ENCODE assay signal across 28 cellular contexts in the genomic region with DNA sequence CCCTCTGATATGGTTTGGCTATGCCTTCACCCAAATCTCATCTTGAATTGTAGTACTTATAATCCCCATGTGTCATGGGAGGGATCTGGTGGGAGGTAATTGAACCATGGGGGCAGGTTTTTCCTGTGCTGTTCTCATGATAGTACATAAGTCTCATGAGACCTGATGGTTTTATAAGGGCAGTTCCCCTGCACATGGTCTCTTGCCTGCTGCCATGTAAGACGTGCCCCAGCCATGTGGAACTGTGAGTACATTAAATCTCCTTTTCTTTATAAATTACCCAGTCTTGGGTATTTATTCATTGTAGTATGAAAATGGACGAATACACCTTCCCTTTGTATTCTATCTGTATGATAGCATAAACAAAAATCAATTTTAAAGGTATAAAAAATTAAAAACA.
"Had no signal": no experiment of that assay in that cellular context is flagged by ENCODE, and none has a peak within 500 bp of the region (broad histone marks: within the 10 kb centered on the region; RNA-seq: fewer than 3 reads in every experiment).

No MANE protein-coding gene starts in this region.

- H3K27me3 ChIP-seq: stomach, suprapubic skin, testis, thyroid gland, tibial artery, tibial nerve, transverse colon, upper lobe of left lung, upper lobe of right lung, uterus, vagina had no signal

- H3K27me3 Mint-ChIP-seq: stimulated activated memory B cell treated with anti-CD40 and anti-IgM and Interleukin-4, amounts not matched to agents 10 μg/mL and 1 μg/mL and 100 μg/mL, for 72 hours; stimulated activated naive B cell treated with anti-CD40 and anti-IgM and Interleukin-4, amounts not matched to agents 10 μg/mL and 1 μg/mL and 100 μg/mL, for 72 hours; stimulated activated naive CD8-positive, alpha-beta T cell treated with anti-CD3 and anti-CD28 coated beads, Interleukin-15, Interleukin-2, amounts not matched to agents 100 ng/mL and 50 ng/mL, for 24 hours; type B pancreatic cell had no signal

- H3K4me3 Mint-ChIP-seq: stimulated activated effector memory CD8-positive, alpha-beta T cell treated with anti-CD3 and anti-CD28 coated beads, Interleukin-12 subunit alpha, Interleukin-12 subunit beta, amount 100 ng/mL, for 72 hours; stimulated activated memory B cell treated with anti-CD40 and anti-IgM and Interleukin-4, amounts not matched to agents 10 μg/mL and 1 μg/mL and 100 μg/mL, for 72 hours; stimulated activated naive B cell treated with anti-CD40 and anti-IgM and Interleukin-4, amounts not matched to agents 10 μg/mL and 1 μg/mL and 100 μg/mL, for 72 hours; stimulated activated naive CD8-positive, alpha-beta T cell treated with anti-CD3 and anti-CD28 coated beads, Interleukin-15, amount 100 ng/mL, for 72 hours; stimulated activated naive CD8-positive, alpha-beta T cell treated with anti-CD3 and anti-CD28 coated beads, Interleukin-15, Interleukin-2, amounts not matched to agents 100 ng/mL and 50 ng/mL, for 24 hours; type B pancreatic cell had no signal

- ATAC-seq: stimulated activated effector memory CD8-positive, alpha-beta T cell treated with anti-CD3 and anti-CD28 coated beads, Interleukin-12 subunit alpha, Interleukin-12 subunit beta, amount 100 ng/mL, for 72 hours; stimulated activated memory B cell treated with anti-CD40 and anti-IgM and Interleukin-4, amounts not matched to agents 10 μg/mL and 1 μg/mL and 100 μg/mL, for 72 hours; stimulated activated naive B cell treated with anti-CD40 and anti-IgM and Interleukin-4, amounts not matched to agents 10 μg/mL and 1 μg/mL and 100 μg/mL, for 72 hours; stimulated activated naive CD8-positive, alpha-beta T cell treated with anti-CD3 and anti-CD28 coated beads, Interleukin-15, amount 100 ng/mL, for 72 hours; stimulated activated naive CD8-positive, alpha-beta T cell treated with anti-CD3 and anti-CD28 coated beads, Interleukin-15, Interleukin-2, amounts not matched to agents 100 U/mL and 50 U/mL, for 24 hours; upper lobe of right lung had no signal

- FAIRE-seq: urothelium cell line had no signal

- DNase-seq: stimulated activated CD4-positive, alpha-beta T cell treated with anti-CD3 and anti-CD28 coated beads, Interleukin-2, amount 100 ng/mL, for 48 hours; stimulated activated CD4-positive, alpha-beta T cell treated with anti-CD3 and anti-CD28 coated beads, Interleukin-4, amount 100 ng/mL, for 1 hour; stimulated activated CD4-positive, alpha-beta T cell treated with anti-CD3 and anti-CD28 coated beads, Interleukin-4, amount 100 ng/mL, for 24 hours; stimulated activated CD4-positive, alpha-beta T cell treated with anti-CD3 and anti-CD28 coated beads, Interleukin-4, amount 100 ng/mL, for 4 hours; stimulated activated CD8-positive, alpha-beta memory T cell treated with anti-CD3 and anti-CD28 coated beads, Interleukin-4, amount 100 ng/mL, for 48 hours; stimulated activated naive B cell treated with anti-CD40 and anti-IgM and Interleukin-4, amounts not matched to agents 10 μg/mL and 1 μg/mL and 100 μg/mL, for 72 hours; stimulated activated naive CD4-positive, alpha-beta T cell; stimulated activated naive CD4-positive, alpha-beta T cell treated with Interleukin-2 at 50 U/mL for 16 hours; stimulated activated naive CD8-positive, alpha-beta T cell treated with anti-CD3 and anti-CD28 coated beads, Interleukin-15, amount 100 ng/mL, for 72 hours; stimulated activated naive CD8-positive, alpha-beta T cell treated with anti-CD3 and anti-CD28 coated beads, Interleukin-15, Interleukin-2, amounts not matched to agents 100 U/mL and 50 U/mL, for 24 hours; stomach; substantia nigra; testis; thyroid gland; tibial artery; transverse colon; upper lobe of left lung; upper lobe of right lung; uterus had no signal

- H3K36me3 ChIP-seq: stomach, suprapubic skin, thoracic aorta, thyroid gland, tibial artery, tibial nerve, transverse colon, upper lobe of left lung, upper lobe of right lung, uterus, vagina had no signal

- H3K27ac Mint-ChIP-seq: stimulated activated effector memory CD8-positive, alpha-beta T cell treated with anti-CD3 and anti-CD28 coated beads, Interleukin-12 subunit alpha, Interleukin-12 subunit beta, amount 100 ng/mL, for 72 hours; stimulated activated memory B cell treated with anti-CD40 and anti-IgM and Interleukin-4, amounts not matched to agents 10 μg/mL and 1 μg/mL and 100 μg/mL, for 72 hours; stimulated activated naive B cell treated with anti-CD40 and anti-IgM and Interleukin-4, amounts not matched to agents 10 μg/mL and 1 μg/mL and 100 μg/mL, for 72 hours; stimulated activated naive CD8-positive, alpha-beta T cell treated with anti-CD3 and anti-CD28 coated beads, Interleukin-15, Interleukin-2, amounts not matched to agents 100 ng/mL and 50 ng/mL, for 24 hours; type B pancreatic cell had no signal

- H3K36me3 Mint-ChIP-seq: stimulated activated effector memory CD8-positive, alpha-beta T cell treated with anti-CD3 and anti-CD28 coated beads, Interleukin-12 subunit alpha, Interleukin-12 subunit beta, amount 100 ng/mL, for 72 hours; stimulated activated memory B cell treated with anti-CD40 and anti-IgM and Interleukin-4, amounts not matched to agents 10 μg/mL and 1 μg/mL and 100 μg/mL, for 72 hours; stimulated activated naive B cell treated with anti-CD40 and anti-IgM and Interleukin-4, amounts not matched to agents 10 μg/mL and 1 μg/mL and 100 μg/mL, for 72 hours had no signal

- H3K27ac ChIP-seq: stomach, suprapubic skin, testis, thoracic aorta, thyroid gland, tibial artery, tibial nerve, transverse colon, upper lobe of left lung, upper lobe of right lung, uterus, vagina had no signal

- H3K9me3 ChIP-seq: suprapubic skin, testis, thoracic aorta, thyroid gland, tibial artery, tibial nerve, transverse colon, upper lobe of left lung, upper lobe of right lung, uterus, vagina had no signal

- H3K4me3 ChIP-seq: stomach, suprapubic skin, testis, thoracic aorta, thyroid gland, tibial artery, tibial nerve, transverse colon, upper lobe of left lung, upper lobe of right lung, uterus, vagina had no signal

- H3K9me3 Mint-ChIP-seq: stimulated activated naive CD8-positive, alpha-beta T cell treated with anti-CD3 and anti-CD28 coated beads, Interleukin-15, amount 100 ng/mL, for 72 hours; stimulated activated naive CD8-positive, alpha-beta T cell treated with anti-CD3 and anti-CD28 coated beads, Interleukin-15, Interleukin-2, amounts not matched to agents 100 ng/mL and 50 ng/mL, for 24 hours; type B pancreatic cell had no signal

- H3K4me1 ChIP-seq: stomach, suprapubic skin, testis, tibial artery, tibial nerve, transverse colon, upper lobe of left lung, upper lobe of right lung, uterus, vagina had no signal
